Comparison of ENCODE assay signal across 16 cellular contexts in genomic region chr15:78998526-78998925, GRCh38.
"Had no signal": no experiment of that assay in that cellular context is flagged by ENCODE, and none has a peak within 500 bp of the region (broad histone marks: within the 10 kb centered on the region; RNA-seq: fewer than 3 reads in every experiment).

No MANE protein-coding gene starts in this region.

- ATAC-seq: gastroesophageal sphincter; left cardiac atrium; naive thymus-derived CD4-positive, alpha-beta T cell had no signal

- H3K4me3 Mint-ChIP-seq: naive thymus-derived CD4-positive, alpha-beta T cell; nephron progenitor cell; stimulated activated naive CD8-positive, alpha-beta T cell treated with anti-CD3 and anti-CD28 coated beads, Interleukin-15, Interleukin-2, amounts not matched to agents 100 ng/mL and 50 ng/mL, for 24 hours had no signal

- H3K27ac Mint-ChIP-seq: naive thymus-derived CD4-positive, alpha-beta T cell; nephron progenitor cell; stimulated activated naive CD8-positive, alpha-beta T cell treated with anti-CD3 and anti-CD28 coated beads, Interleukin-15, Interleukin-2, amounts not matched to agents 100 ng/mL and 50 ng/mL, for 24 hours had no signal

- H3K4me1 ChIP-seq: esophagus squamous epithelium, gastroesophageal sphincter, left ventricle myocardium inferior, right atrium auricular region, tibial artery had no signal

- H3K4me3 ChIP-seq: esophagus squamous epithelium, gastroesophageal sphincter, left ventricle myocardium inferior, ovary, right atrium auricular region, tibial artery had no signal

- H3K27ac ChIP-seq: esophagus squamous epithelium, gastroesophageal sphincter, left ventricle myocardium inferior, ovary, right atrium auricular region, tibial artery had no signal

- H3K9me3 Mint-ChIP-seq: naive thymus-derived CD4-positive, alpha-beta T cell; nephron progenitor cell; stimulated activated naive CD8-positive, alpha-beta T cell treated with anti-CD3 and anti-CD28 coated beads, Interleukin-15, Interleukin-2, amounts not matched to agents 100 ng/mL and 50 ng/mL, for 24 hours had no signal

- H3K27me3 ChIP-seq: esophagus squamous epithelium, gastroesophageal sphincter, ovary, right atrium auricular region, tibial artery had no signal

- H3K9me3 ChIP-seq: esophagus squamous epithelium, gastroesophageal sphincter, left ventricle myocardium inferior, ovary, right atrium auricular region, tibial artery had no signal

- H3K36me3 Mint-ChIP-seq: naive thymus-derived CD4-positive, alpha-beta T cell had no signal

- H3K36me3 ChIP-seq: esophagus squamous epithelium, gastroesophageal sphincter, left ventricle myocardium inferior, ovary, right atrium auricular region, tibial artery had no signal

- H3K27me3 Mint-ChIP-seq: stimulated activated naive CD8-positive, alpha-beta T cell treated with anti-CD3 and anti-CD28 coated beads, Interleukin-15, Interleukin-2, amounts not matched to agents 100 ng/mL and 50 ng/mL, for 24 hours had no signal

- DNase-seq: cerebellar nuclear complex; esophagus squamous epithelium; foreskin fibroblast; glutamatergic neuron; left cardiac atrium; left ventricle myocardium inferior; naive thymus-derived CD4-positive, alpha-beta T cell; nephron progenitor cell; ovary; small intestine; stimulated activated CD4-positive, alpha-beta T cell treated with anti-CD3 and anti-CD28 coated beads, Interleukin-12 subunit alpha, Interleukin-12 subunit beta, amount 100 ng/mL, for 4 hours; stimulated activated CD4-positive, alpha-beta T cell treated with anti-CD3 and anti-CD28 coated beads, Interleukin-2, amount 100 ng/mL, for 48 hours; tibial artery had no signal
